In genomic region chr2:144330951-144331651, GRCh38 we compare ENCODE assay signal across 8 cellular contexts.
A peak's percentile ranks its signal among the peaks of the same experiment; 100 is the strongest.
DNase-seq lines count a peak whose midpoint lies in the region; ATAC-seq and TF ChIP-seq lines count a peak whose summit lies in the region.

No MANE protein-coding gene starts in this region.

- no peak for TF ChIP-seq POLR2A in upper lobe of left lung (IDR thresholded peaks at IDR 0.05)

- H3K27ac ChIP-seq in SJSA1 (peak overlapping the region; percentile 70), upper lobe of left lung (peak overlapping the region; percentile 84 to 95 (median 88))

- H3K27me3 ChIP-seq in SJSA1 (replicated peaks) = no peaks in the 10 kb centered on the region
- H3K27me3 ChIP-seq in upper lobe of left lung = no peaks in the 10 kb centered on the region

- DNase-seq in NCI-H748 (lab: John Stamatoyannopoulos, UW; ENCODE audit: unreplicated experiment) (peak; percentile 11), NCI-H748 treated with DMSO at 0.1 percent for 48 hours (lab: John Stamatoyannopoulos, UW) (no peak), SJSA1 (ENCODE audit: low read depth in 1 of 2, low spot score in 2 of 2) (peak in 1 of 2 experiments; percentile 42), midbrain (lab: John Stamatoyannopoulos, UW) (peak; percentile 17), upper lobe of left lung (no peak), SW480 (ENCODE audit: low spot score) (no peak), NOMO-1 treated with DMSO at 0.1 percent for 48 hours (lab: John Stamatoyannopoulos, UW; ENCODE audit: unreplicated experiment) (no peak)
- peak; percentile 7 for DNase-seq in central memory CD4-positive, alpha-beta T cell

- H3K4me3 ChIP-seq in SJSA1 (peak overlapping the region; percentile 77), upper lobe of left lung (peak overlapping the region; percentile 63 to 88 (median 73))

- WGBS in upper lobe of left lung, 2 donors = 3 to 9% methylated on average over 11 of the region's 11 CpGs

- TF ChIP-seq CTCF in upper lobe of left lung (IDR thresholded peaks at IDR 0.05) = no peak

- H3K9me3 ChIP-seq in SJSA1 (replicated peaks) (no peaks in the 10 kb centered on the region), upper lobe of left lung (no peaks in the 10 kb centered on the region)

- TF ChIP-seq EP300 in upper lobe of left lung (IDR thresholded peaks at IDR 0.05) = no peak

- ATAC-seq in upper lobe of left lung (ENCODE audit: low FRiP score in 2 of 2) = no peak

- H3K36me3 ChIP-seq in SJSA1 = peaks cover 3% of the 10 kb centered on the region; the same call in 1 of the 2 replicates
- no peaks in the 10 kb centered on the region for H3K36me3 ChIP-seq in upper lobe of left lung

- H3K4me1 ChIP-seq in SJSA1 (replicated peaks) (peaks cover 15% of the 10 kb centered on the region), upper lobe of left lung (peaks cover 11 to 20% (median 18%) of the 10 kb centered on the region in 4 donors)

Comparison
In these comparisons a context has a peak if more than half of its experiments do, and no peak if none do; other contexts are left out.
1. DNase-seq: peak in NCI-H748 (single experiment), central memory CD4-positive, alpha-beta T cell (single experiment) and midbrain (single experiment); none in NCI-H748 treated with DMSO at 0.1 percent for 48 hours (single experiment), upper lobe of left lung (0 of 2), SW480 (single experiment) and NOMO-1 treated with DMSO at 0.1 percent for 48 hours (single experiment).